34 cellular contexts compared by ENCODE assay signal in genomic region chr2:96826546-96827278, GRCh38.
"Had no signal": no experiment of that assay in that cellular context is flagged by ENCODE, and none has a peak within 500 bp of the region (broad histone marks: within the 10 kb centered on the region; RNA-seq: fewer than 3 reads in every experiment).

No MANE protein-coding gene starts in this region.

- H3K27ac ChIP-seq: ascending aorta, breast epithelium, cardiac muscle cell, colonic mucosa, epithelial cell of prostate, esophagus squamous epithelium, gastroesophageal sphincter, WERI-Rb-1 had no signal

- H3K4me3 ChIP-seq: ascending aorta, breast epithelium, cardiac muscle cell, colonic mucosa, esophagus squamous epithelium, gastroesophageal sphincter had no signal

- H3K4me1 ChIP-seq: ascending aorta, breast epithelium, colonic mucosa had no signal

- H3K36me3 ChIP-seq: breast epithelium had no signal

- H3K27me3 ChIP-seq: ascending aorta, breast epithelium, cardiac muscle cell, colonic mucosa, esophagus squamous epithelium, gastroesophageal sphincter had no signal

- DNase-seq: activated B cell treated with CpG ODN at 0.5 μM for 24 hours; activated CD4-positive, alpha-beta T cell treated with anti-CD3 and anti-CD28 coated beads for 48 hours; activated CD4-positive, alpha-beta T cell treated with anti-CD3 and anti-CD28 coated beads, Interleukin-2, amount 50 U/mL, for 1 hour; activated CD4-positive, alpha-beta T cell treated with anti-CD3 and anti-CD28 coated beads, Interleukin-2, amount 50 U/mL, for 48 hours; activated CD8-positive, alpha-beta memory T cell treated with anti-CD3 and anti-CD28 coated beads for 24 hours; activated CD8-positive, alpha-beta T cell treated with anti-CD3 and anti-CD28 coated beads for 36 hours; activated effector memory CD4-positive, alpha-beta T cell treated with Interleukin-2 at 50 U/mL for 16 hours; activated gamma-delta T cell treated with Interleukin-2 at 50 U/mL for 16 hours; activated naive CD4-positive, alpha-beta T cell treated with anti-CD3 and anti-CD28 coated beads, Interleukin-2, amount 50 U/mL, for 16 hours; activated naive CD4-positive, alpha-beta T cell treated with Interleukin-2 at 50 U/mL for 16 hours; activated T-cell treated with anti-CD3 and anti-CD28 coated beads, Interleukin-2, amount 50 U/mL, for 4 hours; amniotic stem cell; central memory CD4-positive, alpha-beta T cell; cerebellar nuclear complex; colonic mucosa; effector CD8-positive, alpha-beta T cell; esophagus squamous epithelium; foreskin melanocyte; T-helper 1 cell; T-helper 17 cell; T1000; WERI-Rb-1 had no signal

- H3K27ac Mint-ChIP-seq: activated B cell treated with CpG ODN at 0.5 μM for 24 hours; activated CD8-positive, alpha-beta T cell treated with anti-CD3 and anti-CD28 coated beads for 36 hours; activated naive CD8-positive, alpha-beta T cell; activated T-helper 17 cell treated with anti-CD3 and anti-CD28 coated beads, Interleukin-2, amount 50 U/mL, for 72 hours; brain; T-helper 17 cell; T-helper 2 cell treated with Interferon-gamma antibody and Interleukin-4, amounts not matched to agents 5 μg/mL and 100 μg/mL, for 36 hours had no signal

- ATAC-seq: activated CD4-positive, CD25-positive, alpha-beta regulatory T cell treated with anti-CD3 and anti-CD28 coated beads, Interleukin-2, amount 50 U/mL, for 24 hours; activated CD8-positive, alpha-beta T cell treated with anti-CD3 and anti-CD28 coated beads for 36 hours; activated T-cell treated with anti-CD3 and anti-CD28 coated beads, Interleukin-2, amount 50 U/mL, for 4 hours; activated T-helper 17 cell treated with anti-CD3 and anti-CD28 coated beads, Interleukin-2, amount 50 U/mL, for 72 hours; gastroesophageal sphincter; T-helper 17 cell had no signal

- H3K27me3 Mint-ChIP-seq: activated B cell treated with CpG ODN at 0.5 μM for 24 hours; activated CD8-positive, alpha-beta T cell treated with anti-CD3 and anti-CD28 coated beads for 36 hours; activated naive CD8-positive, alpha-beta T cell; activated T-helper 17 cell treated with anti-CD3 and anti-CD28 coated beads, Interleukin-2, amount 50 U/mL, for 72 hours; brain; T-helper 17 cell had no signal

- H3K4me3 Mint-ChIP-seq: activated B cell treated with CpG ODN at 0.5 μM for 24 hours; activated CD8-positive, alpha-beta T cell treated with anti-CD3 and anti-CD28 coated beads for 36 hours; activated naive CD8-positive, alpha-beta T cell; activated T-cell treated with anti-CD3 and anti-CD28 coated beads, Interleukin-2, amount 50 U/mL, for 4 hours; activated T-helper 17 cell treated with anti-CD3 and anti-CD28 coated beads, Interleukin-2, amount 50 U/mL, for 72 hours; brain; T-helper 17 cell; T-helper 2 cell treated with Interferon-gamma antibody and Interleukin-4, amounts not matched to agents 5 μg/mL and 100 μg/mL, for 36 hours had no signal

- H3K4me1 Mint-ChIP-seq: activated T-helper 17 cell treated with anti-CD3 and anti-CD28 coated beads, Interleukin-2, amount 50 U/mL, for 72 hours had no signal

- H3K9me3 ChIP-seq: ascending aorta, breast epithelium, colonic mucosa, esophagus squamous epithelium, gastroesophageal sphincter had no signal

- FAIRE-seq: endometrium, endothelial cell of umbilical vein had no signal

- H3K36me3 Mint-ChIP-seq: activated naive CD8-positive, alpha-beta T cell had no signal

- H3K9me3 Mint-ChIP-seq: activated B cell treated with CpG ODN at 0.5 μM for 24 hours; activated CD8-positive, alpha-beta T cell treated with anti-CD3 and anti-CD28 coated beads for 36 hours; activated T-cell treated with anti-CD3 and anti-CD28 coated beads, Interleukin-2, amount 50 U/mL, for 4 hours; activated T-helper 17 cell treated with anti-CD3 and anti-CD28 coated beads, Interleukin-2, amount 50 U/mL, for 72 hours; brain; T-helper 2 cell treated with Interferon-gamma antibody and Interleukin-4, amounts not matched to agents 5 μg/mL and 100 μg/mL, for 36 hours had no signal
